In genomic region chr12:75759842-75760260, GRCh38 we compare ENCODE assay signal across 14 cellular contexts.
DNase-seq lines count a peak whose midpoint lies in the region; ATAC-seq and TF ChIP-seq lines count a peak whose summit lies in the region.
"Had no signal": no experiment of that assay in that cellular context is flagged by ENCODE, and none has a peak within 500 bp of the region (broad histone marks: within the 10 kb centered on the region; RNA-seq: fewer than 3 reads in every experiment).

No MANE protein-coding gene starts in this region.

- WGBS in esophagus squamous epithelium, 2 donors = 50 to 88% methylated on average over 1 of the region's 1 CpG

- H3K4me3 ChIP-seq in esophagus squamous epithelium = no peak overlapping the region
- H3K4me3 ChIP-seq: lung, skin epidermis had no signal

- intact Hi-C loops in esophagus squamous epithelium (cut with DNase I) = no loop called here

- no peak overlapping the region for H3K27ac ChIP-seq in esophagus squamous epithelium
- H3K27ac ChIP-seq: skin epidermis had no signal

- H3K4me3 Mint-ChIP-seq in endothelial cell (ENCODE audit: unreplicated experiment) = no peak overlapping the region
- H3K4me3 Mint-ChIP-seq: CD4-positive, alpha-beta memory T cell; stimulated activated naive CD8-positive, alpha-beta T cell treated with anti-CD3 and anti-CD28 coated beads, Interleukin-15, Interleukin-2, amounts not matched to agents 100 ng/mL and 50 ng/mL, for 24 hours had no signal

- H3K36me3 ChIP-seq in esophagus squamous epithelium = no peaks in the 10 kb centered on the region

- DNase-seq in A172 (ENCODE audit: low spot score) = peak; percentile 79
- DNase-seq in NCI-H226 = peak; percentile 76
- no peak for DNase-seq in endothelial cell (ENCODE audit: low spot score)
- no peak for DNase-seq in esophagus squamous epithelium (lab: John Stamatoyannopoulos, UW)
- DNase-seq: CD4-positive, alpha-beta memory T cell; effector CD4-positive, alpha-beta T cell; SHP77 had no signal

- H3K36me3 Mint-ChIP-seq in endothelial cell (ENCODE audit: low read depth, unreplicated experiment) = no peaks in the 10 kb centered on the region
- H3K36me3 Mint-ChIP-seq: CD4-positive, alpha-beta memory T cell had no signal

- peaks cover 8% of the 10 kb centered on the region for H3K4me1 Mint-ChIP-seq in endothelial cell (ENCODE audit: unreplicated experiment)

- H3K9me3 Mint-ChIP-seq in endothelial cell (ENCODE audit: unreplicated experiment) = no peaks in the 10 kb centered on the region
- H3K9me3 Mint-ChIP-seq: stimulated activated naive CD8-positive, alpha-beta T cell treated with anti-CD3 and anti-CD28 coated beads, Interleukin-15, Interleukin-2, amounts not matched to agents 100 ng/mL and 50 ng/mL, for 24 hours had no signal

- no peak for TF ChIP-seq CTCF in endothelial cell (IDR thresholded peaks at IDR 0.05; ENCODE audit: unreplicated experiment)
- no peak for TF ChIP-seq CTCF in esophagus squamous epithelium (IDR thresholded peaks at IDR 0.05)

- H3K4me1 ChIP-seq in esophagus squamous epithelium = no peaks in the 10 kb centered on the region

- H3K27me3 Mint-ChIP-seq in endothelial cell (ENCODE audit: unreplicated experiment) = no peaks in the 10 kb centered on the region

- TF ChIP-seq POLR2A in esophagus squamous epithelium (IDR thresholded peaks at IDR 0.05) = no peak

- no peak overlapping the region for H3K27ac Mint-ChIP-seq in endothelial cell (ENCODE audit: unreplicated experiment)
- H3K27ac Mint-ChIP-seq: CD4-positive, alpha-beta memory T cell; stimulated activated naive CD8-positive, alpha-beta T cell treated with anti-CD3 and anti-CD28 coated beads, Interleukin-15, Interleukin-2, amounts not matched to agents 100 ng/mL and 50 ng/mL, for 24 hours had no signal

- H3K9me3 ChIP-seq in esophagus squamous epithelium = no peaks in the 10 kb centered on the region

- no peaks in the 10 kb centered on the region for H3K27me3 ChIP-seq in esophagus squamous epithelium

- ATAC-seq in GM18861 (IDR thresholded peaks at IDR 0.05; ENCODE audit: unreplicated experiment) = peak; percentile 62
- ATAC-seq in esophagus mucosa = peak; percentile 74
- no peak for ATAC-seq in HG02571 (IDR thresholded peaks at IDR 0.05; ENCODE audit: unreplicated experiment)
- ATAC-seq in GM18502 (IDR thresholded peaks at IDR 0.05; ENCODE audit: poor library complexity, unreplicated experiment) = no peak

Comparison
In these comparisons a context has a peak if more than half of its experiments do, and no peak if none do; other contexts are left out.
1. DNase-seq: peak in A172 (single experiment) and NCI-H226 (single experiment); none in endothelial cell (single experiment) and esophagus squamous epithelium (single experiment).
2. ATAC-seq: peak in GM18861 (single experiment) and esophagus mucosa (single experiment); none in HG02571 (single experiment) and GM18502 (single experiment).